Comparison of ENCODE assay signal across 1 cellular context in the genomic region with DNA sequence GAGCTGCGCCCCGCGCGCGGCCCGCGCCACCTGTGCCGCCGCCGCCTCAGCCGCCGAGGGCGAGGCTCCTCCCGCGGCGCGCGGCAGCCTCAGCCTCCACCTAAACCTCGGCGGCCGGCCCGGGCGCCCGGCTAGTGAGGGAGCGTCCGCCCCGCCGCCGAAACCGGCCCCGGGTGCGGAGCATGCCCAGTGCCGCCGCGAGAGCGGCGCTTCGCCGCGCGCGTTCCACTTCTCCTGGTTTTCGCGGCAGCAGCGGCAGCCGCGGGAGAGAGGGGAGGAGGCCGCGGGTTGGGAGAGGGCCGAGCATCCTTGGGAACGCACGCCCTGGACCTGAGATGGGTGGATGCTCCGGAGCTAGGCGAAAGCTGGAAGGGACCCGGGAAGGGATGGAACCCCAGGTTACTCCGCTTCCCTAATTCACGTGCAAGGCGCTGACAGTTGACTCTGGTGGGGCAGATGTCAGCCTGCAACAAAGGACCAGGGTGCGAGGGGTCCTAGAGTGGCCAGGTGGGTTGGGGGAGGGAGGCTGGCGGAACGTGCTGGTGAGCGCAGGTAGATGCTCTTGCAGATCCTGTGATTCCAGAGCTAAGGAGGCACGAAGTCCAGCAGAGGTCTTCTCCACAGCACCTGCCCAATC.
TF ChIP-seq lines count a peak whose summit lies in the region.

A gene with protein sequence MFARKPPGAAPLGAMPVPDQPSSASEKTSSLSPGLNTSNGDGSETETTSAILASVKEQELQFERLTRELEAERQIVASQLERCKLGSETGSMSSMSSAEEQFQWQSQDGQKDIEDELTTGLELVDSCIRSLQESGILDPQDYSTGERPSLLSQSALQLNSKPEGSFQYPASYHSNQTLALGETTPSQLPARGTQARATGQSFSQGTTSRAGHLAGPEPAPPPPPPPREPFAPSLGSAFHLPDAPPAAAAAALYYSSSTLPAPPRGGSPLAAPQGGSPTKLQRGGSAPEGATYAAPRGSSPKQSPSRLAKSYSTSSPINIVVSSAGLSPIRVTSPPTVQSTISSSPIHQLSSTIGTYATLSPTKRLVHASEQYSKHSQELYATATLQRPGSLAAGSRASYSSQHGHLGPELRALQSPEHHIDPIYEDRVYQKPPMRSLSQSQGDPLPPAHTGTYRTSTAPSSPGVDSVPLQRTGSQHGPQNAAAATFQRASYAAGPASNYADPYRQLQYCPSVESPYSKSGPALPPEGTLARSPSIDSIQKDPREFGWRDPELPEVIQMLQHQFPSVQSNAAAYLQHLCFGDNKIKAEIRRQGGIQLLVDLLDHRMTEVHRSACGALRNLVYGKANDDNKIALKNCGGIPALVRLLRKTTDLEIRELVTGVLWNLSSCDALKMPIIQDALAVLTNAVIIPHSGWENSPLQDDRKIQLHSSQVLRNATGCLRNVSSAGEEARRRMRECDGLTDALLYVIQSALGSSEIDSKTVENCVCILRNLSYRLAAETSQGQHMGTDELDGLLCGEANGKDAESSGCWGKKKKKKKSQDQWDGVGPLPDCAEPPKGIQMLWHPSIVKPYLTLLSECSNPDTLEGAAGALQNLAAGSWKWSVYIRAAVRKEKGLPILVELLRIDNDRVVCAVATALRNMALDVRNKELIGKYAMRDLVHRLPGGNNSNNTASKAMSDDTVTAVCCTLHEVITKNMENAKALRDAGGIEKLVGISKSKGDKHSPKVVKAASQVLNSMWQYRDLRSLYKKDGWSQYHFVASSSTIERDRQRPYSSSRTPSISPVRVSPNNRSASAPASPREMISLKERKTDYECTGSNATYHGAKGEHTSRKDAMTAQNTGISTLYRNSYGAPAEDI (N-terminal part only) (minus strand): TSS at position 177 of the 637 bp plus-strand sequence. CDS start 593 bp downstream, outside the sequence.

TF ChIP-seq in liver, 16 proteins besides CTCF, POLR2A, EP300 and RAD21 (continued from another document):
- TF ChIP-seq, protein P1, sequence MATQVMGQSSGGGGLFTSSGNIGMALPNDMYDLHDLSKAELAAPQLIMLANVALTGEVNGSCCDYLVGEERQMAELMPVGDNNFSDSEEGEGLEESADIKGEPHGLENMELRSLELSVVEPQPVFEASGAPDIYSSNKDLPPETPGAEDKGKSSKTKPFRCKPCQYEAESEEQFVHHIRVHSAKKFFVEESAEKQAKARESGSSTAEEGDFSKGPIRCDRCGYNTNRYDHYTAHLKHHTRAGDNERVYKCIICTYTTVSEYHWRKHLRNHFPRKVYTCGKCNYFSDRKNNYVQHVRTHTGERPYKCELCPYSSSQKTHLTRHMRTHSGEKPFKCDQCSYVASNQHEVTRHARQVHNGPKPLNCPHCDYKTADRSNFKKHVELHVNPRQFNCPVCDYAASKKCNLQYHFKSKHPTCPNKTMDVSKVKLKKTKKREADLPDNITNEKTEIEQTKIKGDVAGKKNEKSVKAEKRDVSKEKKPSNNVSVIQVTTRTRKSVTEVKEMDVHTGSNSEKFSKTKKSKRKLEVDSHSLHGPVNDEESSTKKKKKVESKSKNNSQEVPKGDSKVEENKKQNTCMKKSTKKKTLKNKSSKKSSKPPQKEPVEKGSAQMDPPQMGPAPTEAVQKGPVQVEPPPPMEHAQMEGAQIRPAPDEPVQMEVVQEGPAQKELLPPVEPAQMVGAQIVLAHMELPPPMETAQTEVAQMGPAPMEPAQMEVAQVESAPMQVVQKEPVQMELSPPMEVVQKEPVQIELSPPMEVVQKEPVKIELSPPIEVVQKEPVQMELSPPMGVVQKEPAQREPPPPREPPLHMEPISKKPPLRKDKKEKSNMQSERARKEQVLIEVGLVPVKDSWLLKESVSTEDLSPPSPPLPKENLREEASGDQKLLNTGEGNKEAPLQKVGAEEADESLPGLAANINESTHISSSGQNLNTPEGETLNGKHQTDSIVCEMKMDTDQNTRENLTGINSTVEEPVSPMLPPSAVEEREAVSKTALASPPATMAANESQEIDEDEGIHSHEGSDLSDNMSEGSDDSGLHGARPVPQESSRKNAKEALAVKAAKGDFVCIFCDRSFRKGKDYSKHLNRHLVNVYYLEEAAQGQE (IDR thresholded peaks at IDR 0.05) = no peak
- TF ChIP-seq, protein P2, sequence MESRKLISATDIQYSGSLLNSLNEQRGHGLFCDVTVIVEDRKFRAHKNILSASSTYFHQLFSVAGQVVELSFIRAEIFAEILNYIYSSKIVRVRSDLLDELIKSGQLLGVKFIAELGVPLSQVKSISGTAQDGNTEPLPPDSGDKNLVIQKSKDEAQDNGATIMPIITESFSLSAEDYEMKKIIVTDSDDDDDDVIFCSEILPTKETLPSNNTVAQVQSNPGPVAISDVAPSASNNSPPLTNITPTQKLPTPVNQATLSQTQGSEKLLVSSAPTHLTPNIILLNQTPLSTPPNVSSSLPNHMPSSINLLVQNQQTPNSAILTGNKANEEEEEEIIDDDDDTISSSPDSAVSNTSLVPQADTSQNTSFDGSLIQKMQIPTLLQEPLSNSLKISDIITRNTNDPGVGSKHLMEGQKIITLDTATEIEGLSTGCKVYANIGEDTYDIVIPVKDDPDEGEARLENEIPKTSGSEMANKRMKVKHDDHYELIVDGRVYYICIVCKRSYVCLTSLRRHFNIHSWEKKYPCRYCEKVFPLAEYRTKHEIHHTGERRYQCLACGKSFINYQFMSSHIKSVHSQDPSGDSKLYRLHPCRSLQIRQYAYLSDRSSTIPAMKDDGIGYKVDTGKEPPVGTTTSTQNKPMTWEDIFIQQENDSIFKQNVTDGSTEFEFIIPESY (IDR thresholded peaks at IDR 0.05) = no peak
- TF ChIP-seq TAF1 (conservative IDR thresholded peaks at IDR 0.05) (no peak), SP1 (IDR thresholded peaks at IDR 0.05) (no peak), RXRA (IDR thresholded peaks at IDR 0.05) (no peak), FOXA2 (IDR thresholded peaks at IDR 0.05) (no peak), NR2F2 (IDR thresholded peaks at IDR 0.05) (no peak), JUND (IDR thresholded peaks at IDR 0.05) (no peak), GABPA (IDR thresholded peaks at IDR 0.05 in 1 of 2, conservative IDR thresholded peaks at IDR 0.05 in 1 of 2) (no peak)
- TF ChIP-seq, protein P3, sequence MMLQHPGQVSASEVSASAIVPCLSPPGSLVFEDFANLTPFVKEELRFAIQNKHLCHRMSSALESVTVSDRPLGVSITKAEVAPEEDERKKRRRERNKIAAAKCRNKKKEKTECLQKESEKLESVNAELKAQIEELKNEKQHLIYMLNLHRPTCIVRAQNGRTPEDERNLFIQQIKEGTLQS (IDR thresholded peaks at IDR 0.05) = no peak
TF ChIP-seq in liver: peak in this region for 0.
